ENCODE assay signal across 14 cellular contexts in the genomic region with DNA sequence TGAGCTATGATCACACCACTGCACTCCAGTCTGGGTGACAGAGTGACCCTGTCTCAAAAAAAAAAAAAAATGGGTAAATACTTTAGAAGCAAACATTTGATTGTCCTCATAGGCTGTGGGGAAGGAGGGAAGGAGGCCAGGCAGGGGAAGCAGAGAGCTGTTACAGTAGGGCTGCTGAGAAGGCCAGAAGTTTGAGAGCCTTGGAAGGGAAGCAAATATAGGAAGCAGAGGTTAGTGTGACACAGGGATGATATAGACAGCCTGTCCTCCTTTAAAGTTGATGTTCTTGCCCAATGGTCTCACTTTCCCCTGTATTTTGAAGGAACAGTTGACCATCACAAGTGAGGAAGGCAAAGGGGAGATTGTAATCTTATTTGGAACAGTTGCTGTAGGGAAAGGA. TPM values are rescaled to one million over a fixed set of nuclear protein-coding genes. Genes with fewer than 3 reads are reported as not detected.
DNase-seq lines count a peak whose midpoint lies in the region; ATAC-seq and TF ChIP-seq lines count a peak whose summit lies in the region.
"Had no signal": no experiment of that assay in that cellular context is flagged by ENCODE, and none has a peak within 500 bp of the region (broad histone marks: within the 10 kb centered on the region; RNA-seq: fewer than 3 reads in every experiment).

No MANE protein-coding gene starts in this region.

- H3K36me3 Mint-ChIP-seq in stimulated activated naive CD8-positive, alpha-beta T cell treated with anti-CD3 and anti-CD28 coated beads, Interleukin-15, Interleukin-2, amounts not matched to agents 100 ng/mL and 50 ng/mL, for 24 hours (ENCODE audit: low read depth): peaks cover 5% of the 10 kb centered on the region
- peaks cover 3% of the 10 kb centered on the region for H3K36me3 Mint-ChIP-seq in T-helper 17 cell (ENCODE audit: low read depth)
- H3K36me3 Mint-ChIP-seq in glutamatergic neuron (ENCODE audit: unreplicated experiment): peaks cover 3% of the 10 kb centered on the region

- no peak overlapping the region for H3K27ac ChIP-seq in upper lobe of right lung

- H3K4me1 Mint-ChIP-seq in stimulated activated naive CD8-positive, alpha-beta T cell treated with anti-CD3 and anti-CD28 coated beads, Interleukin-15, Interleukin-2, amounts not matched to agents 100 ng/mL and 50 ng/mL, for 24 hours (ENCODE audit: low read depth): peaks cover 4% of the 10 kb centered on the region
- H3K4me1 Mint-ChIP-seq in T-helper 17 cell (peaks cover 7% of the 10 kb centered on the region), glutamatergic neuron (ENCODE audit: low read depth, unreplicated experiment) (peaks cover 27% of the 10 kb centered on the region)

- H3K9me3 ChIP-seq in T-helper 17 cell (ENCODE audit: control insufficient read depth, low read length, poor library complexity, severe bottlenecking) (no peaks in the 10 kb centered on the region), upper lobe of right lung (no peaks in the 10 kb centered on the region)
- H3K9me3 ChIP-seq: Caco-2 had no signal

- no peak overlapping the region for H3K4me3 ChIP-seq in upper lobe of right lung

- DNase-seq in stimulated activated naive CD8-positive, alpha-beta T cell treated with anti-CD3 and anti-CD28 coated beads, Interleukin-15, Interleukin-2, amounts not matched to agents 100 U/mL and 50 U/mL, for 24 hours: no peak
- no peak for DNase-seq in T-helper 17 cell
- no peak for DNase-seq in glutamatergic neuron
- DNase-seq in upper lobe of right lung: no peak
- DNase-seq in RKO (ENCODE audit: low spot score): no peak
- DNase-seq in NCI-H2107 (lab: John Stamatoyannopoulos, UW): no peak
- DNase-seq: Caco-2; CD8-positive, alpha-beta memory T cell; DMS 273 treated with DMSO at 0.1 percent for 48 hours; HCEC 1CT; HFFc6 had no signal

- no peaks in the 10 kb centered on the region for H3K4me1 ChIP-seq in upper lobe of right lung
- H3K4me1 ChIP-seq: Caco-2 had no signal

- peaks cover 12% of the 10 kb centered on the region for H3K27me3 Mint-ChIP-seq in stimulated activated naive CD8-positive, alpha-beta T cell treated with anti-CD3 and anti-CD28 coated beads, Interleukin-15, Interleukin-2, amounts not matched to agents 100 ng/mL and 50 ng/mL, for 24 hours
- H3K27me3 Mint-ChIP-seq in T-helper 17 cell (peaks cover 21% of the 10 kb centered on the region), glutamatergic neuron (ENCODE audit: unreplicated experiment) (peaks cover 16% of the 10 kb centered on the region)

- ATAC-seq in stimulated activated naive CD8-positive, alpha-beta T cell treated with anti-CD3 and anti-CD28 coated beads, Interleukin-15, Interleukin-2, amounts not matched to agents 100 U/mL and 50 U/mL, for 24 hours: no peak
- no peak for ATAC-seq in T-helper 17 cell
- peak; percentile 80 for ATAC-seq in upper lobe of right lung
- no peak for ATAC-seq in GM21786 (IDR thresholded peaks at IDR 0.05; ENCODE audit: unreplicated experiment)

- H3K4me3 Mint-ChIP-seq in stimulated activated naive CD8-positive, alpha-beta T cell treated with anti-CD3 and anti-CD28 coated beads, Interleukin-15, Interleukin-2, amounts not matched to agents 100 ng/mL and 50 ng/mL, for 24 hours: no peak overlapping the region
- H3K4me3 Mint-ChIP-seq in T-helper 17 cell (peak overlapping the region; percentile 22), glutamatergic neuron (ENCODE audit: unreplicated experiment) (no peak overlapping the region)
- H3K4me3 Mint-ChIP-seq: CD8-positive, alpha-beta memory T cell; HFFc6; IgD-negative memory B cell had no signal

- no peaks in the 10 kb centered on the region for H3K27me3 ChIP-seq in upper lobe of right lung

- TF ChIP-seq CTCF in glutamatergic neuron (IDR thresholded peaks at IDR 0.05; ENCODE audit: partially characterized antibody, unreplicated experiment) (no peak), upper lobe of right lung (IDR thresholded peaks at IDR 0.05) (no peak)

- intact Hi-C loops in upper lobe of right lung (cut with DNase I): no loop called here

- H3K36me3 ChIP-seq in upper lobe of right lung: no peaks in the 10 kb centered on the region

- peak overlapping the region; percentile 5 for H3K27ac Mint-ChIP-seq in stimulated activated naive CD8-positive, alpha-beta T cell treated with anti-CD3 and anti-CD28 coated beads, Interleukin-15, Interleukin-2, amounts not matched to agents 100 ng/mL and 50 ng/mL, for 24 hours
- no peak overlapping the region for H3K27ac Mint-ChIP-seq in T-helper 17 cell
- H3K27ac Mint-ChIP-seq in glutamatergic neuron (ENCODE audit: unreplicated experiment): peak overlapping the region; percentile 30
- H3K27ac Mint-ChIP-seq: CD8-positive, alpha-beta memory T cell; HFFc6; IgD-negative memory B cell had no signal

- H3K9me3 Mint-ChIP-seq in stimulated activated naive CD8-positive, alpha-beta T cell treated with anti-CD3 and anti-CD28 coated beads, Interleukin-15, Interleukin-2, amounts not matched to agents 100 ng/mL and 50 ng/mL, for 24 hours: no peaks in the 10 kb centered on the region
- H3K9me3 Mint-ChIP-seq in glutamatergic neuron (ENCODE audit: unreplicated experiment): peaks cover 12% of the 10 kb centered on the region
- H3K9me3 Mint-ChIP-seq: CD8-positive, alpha-beta memory T cell; HFFc6; IgD-negative memory B cell had no signal

RNA-seq across cellular contexts. Expression of gene ALPK3, which starts 5.3 kb away (rescaled TPM):
- under 1 TPM; 0.15 to 0.78 TPM for total RNA-seq in T-helper 17 cell
- total RNA-seq in glutamatergic neuron (ENCODE audit: unreplicated experiment): 6.8 TPM
- 21.0 TPM for total RNA-seq in upper lobe of right lung
